Comparison of ENCODE assay signal across 2 cellular contexts in genomic region chr13:60663788-60664187, GRCh38.
TF ChIP-seq lines count a peak whose summit lies in the region.

No MANE protein-coding gene starts in this region.

TF ChIP-seq in GM23338, 12 proteins besides CTCF, POLR2A, EP300 and RAD21 (continued from another document):
- TF ChIP-seq REST (IDR thresholded peaks at IDR 0.05; ENCODE audit: unreplicated experiment) (no peak), EZH2 (IDR thresholded peaks at IDR 0.05; ENCODE audit: low read depth, unreplicated experiment) (no peak)

TF ChIP-seq in HepG2, 621 proteins besides CTCF, POLR2A, EP300 and RAD21 (continued from another document):
- TF ChIP-seq ATF2 (CRISPR knock-in tag; IDR thresholded peaks at IDR 0.05) (no peak), ISX (CRISPR knock-in tag; conservative IDR thresholded peaks at IDR 0.05) (no peak)
